1 cellular context compared by ENCODE assay signal in genomic region chr12:52327086-52327829, GRCh38.
TF ChIP-seq lines count a peak whose summit lies in the region.

No MANE protein-coding gene starts in this region.

TF ChIP-seq in IMR-90, 13 proteins besides CTCF, POLR2A, EP300 and RAD21:
- no peak for TF ChIP-seq RFX5 (IDR thresholded peaks at IDR 0.05; ENCODE audit: low read depth, low read length)
- TF ChIP-seq CHD1 (IDR thresholded peaks at IDR 0.05; ENCODE audit: low read depth, low read length) = no peak
- no peak for TF ChIP-seq CEBPB (IDR thresholded peaks at IDR 0.05; ENCODE audit: low read depth, low read length)
- no peak for TF ChIP-seq MAFK (IDR thresholded peaks at IDR 0.05; ENCODE audit: low read depth, low read length)
- TF ChIP-seq FOS (IDR thresholded peaks at IDR 0.05; ENCODE audit: low read depth, low read length) = peak; percentile 67
- no peak for TF ChIP-seq MXI1 (IDR thresholded peaks at IDR 0.05; ENCODE audit: borderline replicate concordance, low read depth, low read length)
- peak; percentile 76 for TF ChIP-seq RCOR1 (IDR thresholded peaks at IDR 0.05; ENCODE audit: insufficient replicate concordance, low read length)
- peak; percentile 99 for TF ChIP-seq SMC3 (IDR thresholded peaks at IDR 0.05; ENCODE audit: low read depth, low read length)
- peak; percentile 30 for TF ChIP-seq BHLHE40 (IDR thresholded peaks at IDR 0.05; ENCODE audit: low read depth, low read length)
TF ChIP-seq in IMR-90: peak in this region for 4.
